ENCODE assay signal across 28 cellular contexts in genomic region chr3:59620334-59620733, GRCh38.
DNase-seq lines count a peak whose midpoint lies in the region; ATAC-seq, FAIRE-seq and TF ChIP-seq lines count a peak whose summit lies in the region.
"Had no signal": no experiment of that assay in that cellular context is flagged by ENCODE, and none has a peak within 500 bp of the region (broad histone marks: within the 10 kb centered on the region; RNA-seq: fewer than 3 reads in every experiment).

No MANE protein-coding gene starts in this region.

- no peak overlapping the region for H2BK20ac ChIP-seq in IMR-90 (ENCODE audit: low read depth, low read length)

- H3K79me2 ChIP-seq in HepG2 (ENCODE audit: insufficient read depth, low read length), result no peaks in the 10 kb centered on the region
- no peaks in the 10 kb centered on the region for H3K79me2 ChIP-seq in neural progenitor cell (ENCODE audit: low read depth)

- intact Hi-C loops in HepG2 (cut with micrococcal nuclease; ENCODE audit: unreplicated experiment), result no loop called here
- intact Hi-C loops in right lobe of liver (cut with DNase I), result no loop called here
- intact Hi-C loops in IMR-90 (cut with micrococcal nuclease), result no loop called here

- H2BK120ac ChIP-seq in IMR-90 (ENCODE audit: low read depth, low read length), result no peak overlapping the region

- H3K4me1 Mint-ChIP-seq in neural progenitor cell, result peaks cover 5% of the 10 kb centered on the region
- no peaks in the 10 kb centered on the region for H3K4me1 Mint-ChIP-seq in T-helper 2 cell treated with Interferon-gamma antibody and Interleukin-4, amounts not matched to agents 5 μg/mL and 100 μg/mL, for 36 hours (ENCODE audit: low read depth)
- H3K4me1 Mint-ChIP-seq: CD14-positive monocyte; CD4-positive, alpha-beta memory T cell; CD4-positive, CD25-positive, alpha-beta regulatory T cell; CD8-positive, alpha-beta memory T cell had no signal

- H3K36me3 Mint-ChIP-seq in neural progenitor cell, result no peaks in the 10 kb centered on the region
- H3K36me3 Mint-ChIP-seq in T-helper 2 cell treated with Interferon-gamma antibody and Interleukin-4, amounts not matched to agents 5 μg/mL and 100 μg/mL, for 36 hours (ENCODE audit: low read depth), result no peaks in the 10 kb centered on the region
- H3K36me3 Mint-ChIP-seq: CD14-positive monocyte; CD4-positive, alpha-beta memory T cell had no signal

- H3K4me3 Mint-ChIP-seq in neural progenitor cell, result no peak overlapping the region
- no peak overlapping the region for H3K4me3 Mint-ChIP-seq in T-helper 2 cell treated with Interferon-gamma antibody and Interleukin-4, amounts not matched to agents 5 μg/mL and 100 μg/mL, for 36 hours
- H3K4me3 Mint-ChIP-seq: CD14-positive monocyte; CD4-positive, alpha-beta memory T cell; CD4-positive, CD25-positive, alpha-beta regulatory T cell; CD8-positive, alpha-beta memory T cell had no signal

- H3K4me3 ChIP-seq in HepG2 (replicated peaks in 1 of 3; ENCODE audit: insufficient read depth in 1 of 3, low read depth in 2 of 3, low read length in 3 of 3), result no peak overlapping the region
- H3K4me3 ChIP-seq in right lobe of liver, result no peak overlapping the region
- H3K4me3 ChIP-seq in IMR-90 (ENCODE audit: insufficient read depth, low read depth, low read length), result no peak overlapping the region
- no peak overlapping the region for H3K4me3 ChIP-seq in neural progenitor cell
- H3K4me3 ChIP-seq: BLaER1, GM12878 had no signal

- no peak overlapping the region for H2BK5ac ChIP-seq in IMR-90 (ENCODE audit: low read depth, low read length, poor library complexity, severe bottlenecking)

- H3K23ac ChIP-seq in IMR-90 (ENCODE audit: low read depth, low read length), result no peak overlapping the region

- CTCF ChIA-PET in HepG2 (lab: Yijun Ruan, JAX; ENCODE audit: low intra/inter-chr PET ratio, low total read pairs) (no interaction called here), IMR-90 (lab: Yijun Ruan, JAX) (interaction anchor here (0.6 kb wide), 1 partner anchor 95 kb away, joined by 3 read pairs; no protein-coding TSS in a partner anchor)

- POLR2A ChIA-PET in HepG2 (lab: Yijun Ruan, JAX) (no interaction called here), IMR-90 (lab: Charles Lee; ENCODE audit: unreplicated experiment) (no interaction called here)

- H3K4me1 ChIP-seq in HepG2 (ENCODE audit: insufficient read depth, low read length) (no peaks in the 10 kb centered on the region), right lobe of liver (no peaks in the 10 kb centered on the region), IMR-90 (ENCODE audit: control insufficient read depth, insufficient read depth, low read length) (no peaks in the 10 kb centered on the region), neural progenitor cell (peaks cover 3% of the 10 kb centered on the region)
- H3K4me1 ChIP-seq: BE2C, BLaER1 had no signal

- no peaks in the 10 kb centered on the region for H3K27me3 Mint-ChIP-seq in neural progenitor cell (ENCODE audit: insufficient read depth, low read depth)
- H3K27me3 Mint-ChIP-seq in T-helper 2 cell treated with Interferon-gamma antibody and Interleukin-4, amounts not matched to agents 5 μg/mL and 100 μg/mL, for 36 hours (ENCODE audit: low read depth), result peaks cover 6% of the 10 kb centered on the region
- H3K27me3 Mint-ChIP-seq: CD4-positive, alpha-beta memory T cell; CD8-positive, alpha-beta memory T cell had no signal

- H3K36me3 ChIP-seq in HepG2 (replicated peaks in 1 of 2; ENCODE audit: control insufficient read depth in 1 of 2, insufficient read depth in 2 of 2, low read length in 2 of 2) (no peaks in the 10 kb centered on the region), right lobe of liver (no peaks in the 10 kb centered on the region), IMR-90 (ENCODE audit: control insufficient read depth, insufficient read depth, low read length) (no peaks in the 10 kb centered on the region), neural progenitor cell (no peaks in the 10 kb centered on the region)
- H3K36me3 ChIP-seq: BE2C, BLaER1 had no signal

- H3K9me3 Mint-ChIP-seq in neural progenitor cell, result no peaks in the 10 kb centered on the region
- H3K9me3 Mint-ChIP-seq in T-helper 2 cell treated with Interferon-gamma antibody and Interleukin-4, amounts not matched to agents 5 μg/mL and 100 μg/mL, for 36 hours, result peaks cover 13% of the 10 kb centered on the region

- WGBS in HepG2 (ENCODE audit: low lambda C conversion rate), result 40% methylated on average over 4 of the region's 4 CpGs
- WGBS in right lobe of liver (ENCODE audit: insufficient coverage, low coverage, low lambda C conversion rate, missing lambda C conversion rate), result 65% methylated on average over 4 of the region's 4 CpGs
- WGBS in IMR-90 (ENCODE audit: extremely low coverage in 2 of 2, insufficient read length in 1 of 2), 2 experiments, result no CpG with 5 or more reads among the region's 4 CpGs

- no peak overlapping the region for H2AK9ac ChIP-seq in IMR-90 (replicated peaks; ENCODE audit: low read depth, low read length, poor library complexity)

- H3K27me3 ChIP-seq in HepG2 (ENCODE audit: control insufficient read depth in 1 of 2, insufficient read depth in 2 of 2, low read length in 2 of 2) (no peaks in the 10 kb centered on the region), right lobe of liver (no peaks in the 10 kb centered on the region), IMR-90 (ENCODE audit: control insufficient read depth, insufficient read depth, low read length) (no peaks in the 10 kb centered on the region), neural progenitor cell (no peaks in the 10 kb centered on the region)
- H3K27me3 ChIP-seq: BE2C, BLaER1 had no signal

- BruUV-seq in HepG2 (replicated peaks; lab: Mats Ljungman, UMichigan), result no TSS peak
- BruUV-seq in IMR-90 (replicated peaks; lab: Mats Ljungman, UMichigan), result no TSS peak

- H4K5ac ChIP-seq in IMR-90 (ENCODE audit: low read depth, low read length), result no peak overlapping the region

- H2AFZ ChIP-seq in HepG2 (ENCODE audit: low read length) (no peak overlapping the region), IMR-90 (replicated peaks; ENCODE audit: low read length, poor library complexity) (no peak overlapping the region), neural progenitor cell (replicated peaks) (peak overlapping the region; percentile 12)

- no peaks in the 10 kb centered on the region for H4K20me1 ChIP-seq in HepG2 (ENCODE audit: insufficient read depth, low read length)
- H4K20me1 ChIP-seq in IMR-90 (ENCODE audit: insufficient read depth, low read length), result no peaks in the 10 kb centered on the region
- no peaks in the 10 kb centered on the region for H4K20me1 ChIP-seq in neural progenitor cell (ENCODE audit: low read depth)
- H4K20me1 ChIP-seq: BLaER1 had no signal

- no peaks in the 10 kb centered on the region for H3K79me1 ChIP-seq in IMR-90 (ENCODE audit: low read depth in 1 of 2, low read length in 2 of 2)

- H4K8ac ChIP-seq in IMR-90 (ENCODE audit: low read depth in 2 of 2, low read length in 2 of 2), result no peak overlapping the region

- H3K27ac ChIP-seq in HepG2 (ENCODE audit: extremely low read length, insufficient read depth, low read length), result no peak overlapping the region
- no peak overlapping the region for H3K27ac ChIP-seq in right lobe of liver
- H3K27ac ChIP-seq in IMR-90 (ENCODE audit: insufficient read depth, low read length), result no peak overlapping the region
- H3K27ac ChIP-seq in neural progenitor cell, result no peak overlapping the region
- H3K27ac ChIP-seq: 22Rv1, BLaER1 had no signal

- dilution Hi-C loops in IMR-90 (cut with HindIII; ENCODE audit: low sequenced_read_pairs, unreplicated experiment), result no loop called here

- in situ Hi-C loops in HepG2 (cut with HindIII; ENCODE audit: extremely low pct_ligation_motif_present, low pct_unique_long_range_greater_than_20kb), result no loop called here
- in situ Hi-C loops in IMR-90 (cut with MboI; ENCODE audit: low sequenced_read_pairs), result no loop called here

- no peak overlapping the region for H2AK5ac ChIP-seq in IMR-90 (ENCODE audit: low read depth, low read length)

- H3K9me3 ChIP-seq in HepG2 (ENCODE audit: low read length) (no peaks in the 10 kb centered on the region), right lobe of liver (no peaks in the 10 kb centered on the region), IMR-90 (ENCODE audit: control insufficient read depth, insufficient read depth, low read length) (no peaks in the 10 kb centered on the region), neural progenitor cell (ENCODE audit: low read depth) (no peaks in the 10 kb centered on the region)
- H3K9me3 ChIP-seq: BE2C, BLaER1 had no signal

- H3K4ac ChIP-seq in IMR-90 (ENCODE audit: low read depth, low read length), result no peak overlapping the region

- TF ChIP-seq EP300 in HepG2 (IDR thresholded peaks at IDR 0.05; ENCODE audit: low read depth in 2 of 2, low read length in 2 of 2), result no peak
- no peak for TF ChIP-seq EP300 in HepG2 (CRISPR knock-in tag; IDR thresholded peaks at IDR 0.05; ENCODE audit: borderline replicate concordance)

- FAIRE-seq in HepG2 (lab: Jason Lieb, UNC), result no peak
- FAIRE-seq: A204.1, GM12878, GM12892, GM18507, GM19239 had no signal

- no peaks in the 10 kb centered on the region for H3K9me1 ChIP-seq in IMR-90 (ENCODE audit: insufficient read depth, low read length)

- DNase-seq in HepG2 (ENCODE audit: low spot score), result no peak
- DNase-seq in right lobe of liver, result no peak
- no peak for DNase-seq in IMR-90
- no peak for DNase-seq in neural progenitor cell (ENCODE audit: low spot score)
- no peak for DNase-seq in T-helper 2 cell treated with Interferon-gamma antibody and Interleukin-4, amounts not matched to agents 5 μg/mL and 100 μg/mL, for 36 hours (ENCODE audit: low spot score)
- DNase-seq: ACHN; BE2C; C1 segment of cervical spinal cord; CD4-positive, alpha-beta memory T cell; CD4-positive, CD25-positive, alpha-beta regulatory T cell; CD8-positive, alpha-beta memory T cell; COR-L47; DMS 273 treated with DMSO at 0.1 percent for 48 hours; DMS153; DMS53; DMS79; DND-41; EL; GDM1 had no signal

- no peak for TF ChIP-seq CTCF in HepG2 (CRISPR knock-in tag; IDR thresholded peaks at IDR 0.05)
- no peak for TF ChIP-seq CTCF in right lobe of liver (IDR thresholded peaks at IDR 0.05)
- no peak for TF ChIP-seq CTCF in IMR-90 (conservative IDR thresholded peaks at IDR 0.05; ENCODE audit: low read depth, low read length)
- no peak for TF ChIP-seq CTCF in neural progenitor cell (IDR thresholded peaks at IDR 0.05)

- H3K56ac ChIP-seq in IMR-90 (ENCODE audit: extremely low read depth, insufficient read depth, low read length), result no peak overlapping the region

- H4K91ac ChIP-seq in IMR-90 (ENCODE audit: insufficient read depth, low read depth, low read length), result no peak overlapping the region

- ATAC-seq in HepG2 (no peak), right lobe of liver (no peak), IMR-90 (ENCODE audit: low read depth) (no peak), GM19035 (IDR thresholded peaks at IDR 0.05; ENCODE audit: unreplicated experiment) (no peak)
- ATAC-seq: GM12878 had no signal

- H3K4me2 ChIP-seq in HepG2 (ENCODE audit: low read depth, low read length) (no peak overlapping the region), IMR-90 (ENCODE audit: low read depth, low read length) (no peak overlapping the region), neural progenitor cell (no peak overlapping the region)
- H3K4me2 ChIP-seq: BLaER1 had no signal

- no peaks in the 10 kb centered on the region for H3F3A ChIP-seq in neural progenitor cell (ENCODE audit: low read depth)

- no peak overlapping the region for H3K14ac ChIP-seq in IMR-90 (replicated peaks; ENCODE audit: low read depth, low read length)

- no peak for TF ChIP-seq POLR2A in HepG2 (IDR thresholded peaks at IDR 0.05; ENCODE audit: insufficient read depth in 1 of 2, low read depth in 2 of 2, low read length in 2 of 2)
- no peak for TF ChIP-seq POLR2A in right lobe of liver (IDR thresholded peaks at IDR 0.05)
- no peak for TF ChIP-seq POLR2A in IMR-90 (IDR thresholded peaks at IDR 0.05; ENCODE audit: low read depth, low read length)

- H3K18ac ChIP-seq in IMR-90 (ENCODE audit: low read depth, low read length), result no peak overlapping the region

- H2BK15ac ChIP-seq in IMR-90 (ENCODE audit: low read depth, low read length), result no peak overlapping the region

- TF ChIP-seq RAD21 in HepG2 (CRISPR knock-in tag; IDR thresholded peaks at IDR 0.05), result no peak
- TF ChIP-seq RAD21 in IMR-90 (IDR thresholded peaks at IDR 0.05; ENCODE audit: low read length), result no peak

- H3K27ac Mint-ChIP-seq in neural progenitor cell, result no peak overlapping the region
- H3K27ac Mint-ChIP-seq in T-helper 2 cell treated with Interferon-gamma antibody and Interleukin-4, amounts not matched to agents 5 μg/mL and 100 μg/mL, for 36 hours, result no peak overlapping the region
- H3K27ac Mint-ChIP-seq: CD14-positive monocyte; CD4-positive, CD25-positive, alpha-beta regulatory T cell; CD8-positive, alpha-beta memory T cell had no signal

- H3K9ac ChIP-seq in HepG2 (ENCODE audit: insufficient read depth, low read depth, low read length) (no peak overlapping the region), IMR-90 (ENCODE audit: low read depth, low read length) (no peak overlapping the region), neural progenitor cell (no peak overlapping the region)
- H3K9ac ChIP-seq: BLaER1 had no signal
